ENCODE assay signal across 29 cellular contexts in genomic region chr5:109836280-109836679, GRCh38.
"Had no signal": no experiment of that assay in that cellular context is flagged by ENCODE, and none has a peak within 500 bp of the region (broad histone marks: within the 10 kb centered on the region; RNA-seq: fewer than 3 reads in every experiment).

No MANE protein-coding gene starts in this region.

- H3K9me3 ChIP-seq: adrenal gland, colonic mucosa, esophagus muscularis mucosa, heart left ventricle, left ventricle myocardium inferior, testis, transverse colon had no signal

- H3K27me3 Mint-ChIP-seq: activated naive CD8-positive, alpha-beta T cell treated with anti-CD3 and anti-CD28 coated beads for 36 hours; brain; naive B cell had no signal

- H3K4me1 ChIP-seq: adrenal gland, colonic mucosa, esophagus muscularis mucosa, heart left ventricle, left ventricle myocardium inferior, spleen, testis, transverse colon had no signal

- H3K4me3 ChIP-seq: adrenal gland, cardiac muscle cell, colonic mucosa, esophagus muscularis mucosa, heart left ventricle, left ventricle myocardium inferior, lung, spleen, testis, transverse colon had no signal

- H3K4me1 Mint-ChIP-seq: brain had no signal

- H3K27ac ChIP-seq: adrenal gland, cardiac muscle cell, colonic mucosa, esophagus muscularis mucosa, foreskin keratinocyte, heart left ventricle, left ventricle myocardium inferior, spleen, testis, transverse colon, VCaP had no signal

- H3K36me3 ChIP-seq: cardiac muscle cell, colonic mucosa had no signal

- FAIRE-seq: TTC549, urothelium cell line had no signal

- H3K27me3 ChIP-seq: adrenal gland, cardiac muscle cell, colonic mucosa, esophagus muscularis mucosa, foreskin keratinocyte, heart left ventricle, spleen, testis, transverse colon had no signal

- DNase-seq: activated CD4-positive, alpha-beta T cell treated with anti-CD3 and anti-CD28 coated beads for 48 hours; activated CD4-positive, alpha-beta T cell treated with anti-CD3 and anti-CD28 coated beads, Interleukin-2, amount 50 U/mL, for 48 hours; activated CD8-positive, alpha-beta memory T cell treated with anti-CD3 and anti-CD28 coated beads, Interleukin-2, amount 50 U/mL, for 4 hours; activated effector memory CD4-positive, alpha-beta T cell treated with anti-CD3 and anti-CD28 coated beads, Interleukin-2, amount 50 U/mL, for 16 hours; activated naive CD4-positive, alpha-beta T cell treated with anti-CD3 and anti-CD28 coated beads for 36 hours; activated naive CD8-positive, alpha-beta T cell treated with anti-CD3 and anti-CD28 coated beads for 36 hours; activated T-cell treated with anti-CD3 and anti-CD28 coated beads, Interleukin-2, amount 50 U/mL, for 1 hour; adrenal gland; aorta; cerebellar nuclear complex; colonic mucosa; foreskin keratinocyte; heart left ventricle; kidney glomerular epithelial cell; left ventricle myocardium inferior; naive B cell; right cardiac atrium; spleen; stimulated activated naive CD8-positive, alpha-beta T cell treated with anti-CD3 and anti-CD28 coated beads, Interleukin-15, Interleukin-2, amounts not matched to agents 100 U/mL and 50 U/mL, for 24 hours; testis; transverse colon had no signal

- H3K27ac Mint-ChIP-seq: activated naive CD4-positive, alpha-beta T cell treated with anti-CD3 and anti-CD28 coated beads for 36 hours; activated naive CD8-positive, alpha-beta T cell treated with anti-CD3 and anti-CD28 coated beads for 36 hours; activated T-helper 1 cell treated with anti-CD3 and anti-CD28 coated beads, Interleukin-12 subunit alpha, Interleukin-12 subunit beta, Interleukin-2, Interleukin-4 antibody, amounts not matched to agents 30 ng/mL and 10 ng/mL and 1 ng/mL, durations not matched to agents 14 hours and 24 hours and 36 hours; brain had no signal

- H3K4me3 Mint-ChIP-seq: activated naive CD4-positive, alpha-beta T cell treated with anti-CD3 and anti-CD28 coated beads for 36 hours; activated naive CD8-positive, alpha-beta T cell treated with anti-CD3 and anti-CD28 coated beads for 36 hours; activated T-helper 1 cell treated with anti-CD3 and anti-CD28 coated beads, Interleukin-12 subunit alpha, Interleukin-12 subunit beta, Interleukin-2, Interleukin-4 antibody, amounts not matched to agents 30 ng/mL and 10 ng/mL and 1 ng/mL, durations not matched to agents 14 hours and 24 hours and 36 hours; brain; naive B cell had no signal
